12 cellular contexts compared by ENCODE assay signal in the genomic region with DNA sequence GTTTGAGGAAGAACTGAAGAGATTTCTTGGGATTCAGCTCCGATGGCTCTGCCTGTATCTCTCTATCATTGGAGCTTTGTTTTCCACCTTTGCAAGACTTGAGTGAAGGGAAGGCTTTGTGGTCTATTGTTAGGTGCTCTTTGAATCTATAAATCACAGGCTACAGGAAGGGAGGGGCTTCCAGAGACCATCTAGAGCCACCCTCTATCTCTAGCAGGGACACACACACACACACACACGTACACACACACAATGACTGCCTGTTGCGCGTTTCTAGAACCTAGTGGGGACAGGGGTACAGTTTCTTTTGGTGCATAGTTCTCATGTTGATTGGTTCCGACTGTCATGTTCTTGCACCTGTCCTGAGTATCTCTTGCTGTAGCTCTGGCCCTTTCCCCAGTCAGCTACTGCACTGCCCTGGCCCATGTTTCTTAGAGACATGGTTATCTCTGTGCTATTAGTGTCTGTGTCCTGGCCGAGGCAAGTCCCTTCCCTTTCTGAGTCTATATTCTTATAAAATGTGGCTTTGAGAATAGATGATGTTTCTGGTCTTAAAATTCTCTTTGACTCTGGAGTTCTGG.
DNase-seq lines count a peak whose midpoint lies in the region; ATAC-seq and TF ChIP-seq lines count a peak whose summit lies in the region.
"Had no signal": no experiment of that assay in that cellular context is flagged by ENCODE, and none has a peak within 500 bp of the region (broad histone marks: within the 10 kb centered on the region; RNA-seq: fewer than 3 reads in every experiment).

No MANE protein-coding gene starts in this region.

- H3K9me3 ChIP-seq in CD8-positive, alpha-beta memory T cell (ENCODE audit: low read length): no peaks in the 10 kb centered on the region
- H3K9me3 ChIP-seq in mammary epithelial cell (replicated peaks; ENCODE audit: insufficient read depth, low read length): no peaks in the 10 kb centered on the region
- H3K9me3 ChIP-seq: pancreas had no signal

- 69% methylated on average over 5 of the region's 6 CpGs for WGBS in mammary epithelial cell (ENCODE audit: low coverage, missing lambda C conversion rate)

- in situ Hi-C loops in mammary epithelial cell (cut with MboI; ENCODE audit: low sequenced_read_pairs in 2 of 2): no loop called here

- H3K4me3 Mint-ChIP-seq in activated CD4-positive, alpha-beta T cell treated with anti-CD3 and anti-CD28 coated beads for 36 hours: peak overlapping the region; percentile 50
- H3K4me3 Mint-ChIP-seq in CD8-positive, alpha-beta memory T cell: peak overlapping the region; percentile 48 to 89 (median 82)
- H3K4me3 Mint-ChIP-seq in activated CD8-positive, alpha-beta T cell treated with anti-CD3 and anti-CD28 coated beads, Interleukin-2, amount 10 ng/mL, durations not matched to agents 7 days and 5 days: peak overlapping the region; percentile 65
- H3K4me3 Mint-ChIP-seq in immature natural killer cell: peak overlapping the region; percentile 29 to 80 (median 73)

- H3K9ac ChIP-seq in mammary epithelial cell (ENCODE audit: insufficient read depth, low read length): no peak overlapping the region

- no peak for ATAC-seq in activated CD4-positive, alpha-beta T cell treated with anti-CD3 and anti-CD28 coated beads for 36 hours
- no peak for ATAC-seq in activated CD8-positive, alpha-beta T cell treated with anti-CD3 and anti-CD28 coated beads, Interleukin-2, amount 10 ng/mL, durations not matched to agents 7 days and 5 days
- ATAC-seq in GM18520 (IDR thresholded peaks at IDR 0.05; ENCODE audit: unreplicated experiment): no peak

- H3K36me3 ChIP-seq in CD8-positive, alpha-beta memory T cell (ENCODE audit: insufficient read depth, low read length): no peaks in the 10 kb centered on the region
- H3K36me3 ChIP-seq in mammary epithelial cell (ENCODE audit: insufficient read depth, low read length): no peaks in the 10 kb centered on the region
- H3K36me3 ChIP-seq: pancreas had no signal

- no peak overlapping the region for H3K4me2 ChIP-seq in mammary epithelial cell (ENCODE audit: insufficient read depth, low read depth, low read length)

- TF ChIP-seq CTCF in mammary epithelial cell (conservative IDR thresholded peaks at IDR 0.05 in 1 of 2, IDR thresholded peaks at IDR 0.05 in 1 of 2; ENCODE audit: extremely low read depth in 1 of 2, insufficient read depth in 1 of 2, low read depth in 1 of 2, low read length in 2 of 2): no peak

- H3K4me1 ChIP-seq in CD8-positive, alpha-beta memory T cell (ENCODE audit: insufficient read depth, low read length): peaks cover 69% of the 10 kb centered on the region
- no peaks in the 10 kb centered on the region for H3K4me1 ChIP-seq in mammary epithelial cell (ENCODE audit: insufficient read depth, low read length)
- H3K4me1 ChIP-seq: pancreas had no signal

- H3K9me3 Mint-ChIP-seq in activated CD4-positive, alpha-beta T cell treated with anti-CD3 and anti-CD28 coated beads for 36 hours (ENCODE audit: low read depth): no peaks in the 10 kb centered on the region
- no peaks in the 10 kb centered on the region for H3K9me3 Mint-ChIP-seq in CD8-positive, alpha-beta memory T cell
- H3K9me3 Mint-ChIP-seq in activated CD8-positive, alpha-beta T cell treated with anti-CD3 and anti-CD28 coated beads, Interleukin-2, amount 10 ng/mL, durations not matched to agents 7 days and 5 days (ENCODE audit: insufficient read depth): no peaks in the 10 kb centered on the region
- no peaks in the 10 kb centered on the region for H3K9me3 Mint-ChIP-seq in immature natural killer cell

- POLR2A ChIA-PET in activated CD4-positive, alpha-beta T cell treated with anti-CD3 and anti-CD28 coated beads for 36 hours (lab: Charles Lee): interaction anchor here (0.9 to 3.4 kb wide), 4 partner anchors 17 to 69 kb away, joined by 3 to 17 read pairs (median 6); no protein-coding TSS in a partner anchor
- POLR2A ChIA-PET in CD8-positive, alpha-beta memory T cell (lab: Charles Lee): interaction anchor here (0.5 to 1.5 kb wide), 3 partner anchors 58 to 1986 kb away, joined by 3 to 7 read pairs (median 3); partner anchors contain the start of gene RPL11
- POLR2A ChIA-PET in activated CD8-positive, alpha-beta T cell treated with anti-CD3 and anti-CD28 coated beads, Interleukin-2, amount 10 ng/mL, durations not matched to agents 7 days and 5 days (lab: Charles Lee): interaction anchor here (1.1 to 1.7 kb wide), 4 partner anchors 11 to 97 kb away, joined by 3 to 8 read pairs (median 4); no protein-coding TSS in a partner anchor

- dilution Hi-C loops in mammary epithelial cell (cut with HindIII; ENCODE audit: low sequenced_read_pairs): no loop called here

- H3K27me3 Mint-ChIP-seq in activated CD4-positive, alpha-beta T cell treated with anti-CD3 and anti-CD28 coated beads for 36 hours: peaks cover 2% of the 10 kb centered on the region
- H3K27me3 Mint-ChIP-seq in CD8-positive, alpha-beta memory T cell: peaks cover 0 to 1% of the 10 kb centered on the region in 2 donors
- peaks cover 49% of the 10 kb centered on the region for H3K27me3 Mint-ChIP-seq in activated CD8-positive, alpha-beta T cell treated with anti-CD3 and anti-CD28 coated beads, Interleukin-2, amount 10 ng/mL, durations not matched to agents 7 days and 5 days (ENCODE audit: low read depth)
- peaks cover 3 to 8% (median 3%) of the 10 kb centered on the region in 3 donors for H3K27me3 Mint-ChIP-seq in immature natural killer cell (ENCODE audit: low read depth in 3 of 3)

- H3K27ac ChIP-seq in CD8-positive, alpha-beta memory T cell (ENCODE audit: low read depth, low read length): no peak overlapping the region
- no peak overlapping the region for H3K27ac ChIP-seq in mammary epithelial cell (ENCODE audit: insufficient read depth, low read depth, low read length)
- H3K27ac ChIP-seq: pancreas, RWPE1 had no signal

- no TSS peak for BruUV-seq in mammary epithelial cell (replicated peaks; lab: Mats Ljungman, UMichigan)

- H4K20me1 ChIP-seq in mammary epithelial cell (ENCODE audit: insufficient read depth, low read length): no peaks in the 10 kb centered on the region

- H3K27me3 ChIP-seq in CD8-positive, alpha-beta memory T cell (ENCODE audit: insufficient read depth, low read length, poor library complexity, severe bottlenecking): no peaks in the 10 kb centered on the region
- no peaks in the 10 kb centered on the region for H3K27me3 ChIP-seq in mammary epithelial cell (ENCODE audit: insufficient read depth, low read length)
- H3K27me3 ChIP-seq: pancreas had no signal

- peak overlapping the region; percentile 50 for H3K4me3 ChIP-seq in CD8-positive, alpha-beta memory T cell (ENCODE audit: low read length)
- no peak overlapping the region for H3K4me3 ChIP-seq in mammary epithelial cell (replicated peaks in 1 of 3; ENCODE audit: insufficient read depth in 1 of 3, low read depth in 2 of 3, low read length in 3 of 3)
- H3K4me3 ChIP-seq: pancreas had no signal

- H2AFZ ChIP-seq in mammary epithelial cell (ENCODE audit: low read depth, low read length): no peak overlapping the region

- DNase-seq in activated CD4-positive, alpha-beta T cell treated with anti-CD3 and anti-CD28 coated beads for 36 hours: no peak
- DNase-seq in activated CD4-positive, alpha-beta T cell treated with anti-CD3 and anti-CD28 coated beads, Interleukin-2, amount 50 U/mL, for 48 hours: no peak
- DNase-seq in CD8-positive, alpha-beta memory T cell: peak in 1 of 5 donors; percentile 61
- no peak for DNase-seq in activated CD8-positive, alpha-beta T cell treated with anti-CD3 and anti-CD28 coated beads, Interleukin-2, amount 10 ng/mL, durations not matched to agents 7 days and 5 days
- DNase-seq in immature natural killer cell (no peak), anterior cingulate cortex (lab: John Stamatoyannopoulos, UW) (no peak), mammary epithelial cell (no peak)
- DNase-seq: GDM1, H7 had no signal

- H3K27ac Mint-ChIP-seq in activated CD4-positive, alpha-beta T cell treated with anti-CD3 and anti-CD28 coated beads for 36 hours: peak overlapping the region; percentile 39
- H3K27ac Mint-ChIP-seq in CD8-positive, alpha-beta memory T cell: peak overlapping the region in 7 of 8 donors; percentile 36 to 92 (median 82)
- no peak overlapping the region for H3K27ac Mint-ChIP-seq in activated CD8-positive, alpha-beta T cell treated with anti-CD3 and anti-CD28 coated beads, Interleukin-2, amount 10 ng/mL, durations not matched to agents 7 days and 5 days
- peak overlapping the region in 5 of 6 donors; percentile 64 to 82 (median 75) for H3K27ac Mint-ChIP-seq in immature natural killer cell

- intact Hi-C loops in activated CD4-positive, alpha-beta T cell treated with anti-CD3 and anti-CD28 coated beads for 36 hours (cut with DNase I, micrococcal nuclease): loop anchor here (2.0 to 5.0 kb wide), 8 partner anchors 20 to 245 kb away; partner anchors contain the start of gene MACO1 (in 1 of the 2)
- intact Hi-C loops in mammary epithelial cell (cut with micrococcal nuclease): no loop called here

- no peaks in the 10 kb centered on the region for H3K79me2 ChIP-seq in mammary epithelial cell (ENCODE audit: insufficient read depth, low read length)

- CTCF ChIA-PET in activated CD4-positive, alpha-beta T cell treated with anti-CD3 and anti-CD28 coated beads for 36 hours (lab: Charles Lee): interaction anchor here (0.6 to 3.0 kb wide), 14 partner anchors 11 to 127 kb away, joined by 3 to 30 read pairs (median 6); no protein-coding TSS in a partner anchor
- CTCF ChIA-PET in CD8-positive, alpha-beta memory T cell (lab: Charles Lee): interaction anchor here (1.5 to 2.5 kb wide), 4 partner anchors 15 to 129 kb away, joined by 3 to 10 read pairs (median 8); no protein-coding TSS in a partner anchor
- CTCF ChIA-PET in activated CD8-positive, alpha-beta T cell treated with anti-CD3 and anti-CD28 coated beads, Interleukin-2, amount 10 ng/mL, durations not matched to agents 7 days and 5 days (lab: Charles Lee): interaction anchor here (0.8 to 2.5 kb wide), 9 partner anchors 9 to 158 kb away, joined by 3 to 16 read pairs (median 4); no protein-coding TSS in a partner anchor
- CTCF ChIA-PET in mammary epithelial cell (lab: Charles Lee; ENCODE audit: low non-redundant PET): interaction anchor here (0.7 kb wide), 1 partner anchor 133 kb away, joined by 6 read pairs; no protein-coding TSS in a partner anchor

- H3K4me1 Mint-ChIP-seq in activated CD4-positive, alpha-beta T cell treated with anti-CD3 and anti-CD28 coated beads for 36 hours: peaks cover 84% of the 10 kb centered on the region
- peaks cover 60 to 73% (median 69%) of the 10 kb centered on the region in 3 donors for H3K4me1 Mint-ChIP-seq in CD8-positive, alpha-beta memory T cell
- H3K4me1 Mint-ChIP-seq in activated CD8-positive, alpha-beta T cell treated with anti-CD3 and anti-CD28 coated beads, Interleukin-2, amount 10 ng/mL, durations not matched to agents 7 days and 5 days (ENCODE audit: low read depth): peaks cover 62% of the 10 kb centered on the region
- peaks cover 40 to 55% of the 10 kb centered on the region in 2 donors for H3K4me1 Mint-ChIP-seq in immature natural killer cell

- peaks cover 6% of the 10 kb centered on the region for H3K36me3 Mint-ChIP-seq in activated CD4-positive, alpha-beta T cell treated with anti-CD3 and anti-CD28 coated beads for 36 hours (ENCODE audit: low read depth)
- peaks cover 0 to 7% (median 6%) of the 10 kb centered on the region in 3 donors for H3K36me3 Mint-ChIP-seq in CD8-positive, alpha-beta memory T cell
- peaks cover 44% of the 10 kb centered on the region for H3K36me3 Mint-ChIP-seq in activated CD8-positive, alpha-beta T cell treated with anti-CD3 and anti-CD28 coated beads, Interleukin-2, amount 10 ng/mL, durations not matched to agents 7 days and 5 days (ENCODE audit: low read depth)
- H3K36me3 Mint-ChIP-seq in immature natural killer cell: peaks cover 0 to 4% (median 0%) of the 10 kb centered on the region in 3 donors
